Comparison of ENCODE assay signal across 12 cellular contexts in the genomic region with DNA sequence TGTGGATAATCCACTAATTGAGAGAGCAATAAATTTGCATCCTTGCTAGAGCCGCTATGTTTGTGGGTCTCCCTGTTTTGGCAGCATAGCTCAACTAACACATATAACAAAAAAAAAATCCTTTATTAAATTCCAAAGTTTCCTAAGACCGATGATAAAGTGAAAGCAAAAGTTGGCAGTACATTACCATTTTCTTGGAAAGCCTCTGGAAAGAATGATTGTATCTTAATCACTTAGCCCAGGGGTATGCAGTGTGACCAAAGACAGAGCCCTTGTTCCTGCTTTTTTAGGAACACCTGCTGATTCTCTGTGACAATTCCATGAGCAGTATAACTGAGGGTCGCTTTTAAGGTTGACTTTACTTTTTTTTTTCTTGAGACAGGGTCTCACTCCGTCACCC. TPM values are rescaled to one million over a fixed set of nuclear protein-coding genes. Genes with fewer than 3 reads are reported as not detected.
DNase-seq lines count a peak whose midpoint lies in the region; ATAC-seq, FAIRE-seq and TF ChIP-seq lines count a peak whose summit lies in the region.
"Had no signal": no experiment of that assay in that cellular context is flagged by ENCODE, and none has a peak within 500 bp of the region (broad histone marks: within the 10 kb centered on the region; RNA-seq: fewer than 3 reads in every experiment).

No MANE protein-coding gene starts in this region.

- no peak overlapping the region for H3T11ph ChIP-seq in H9 (ENCODE audit: low read length)

- DNase-seq in right cardiac atrium: no peak
- no peak for DNase-seq in left ventricle myocardium inferior
- DNase-seq in activated naive CD8-positive, alpha-beta T cell treated with anti-CD3 and anti-CD28 coated beads for 36 hours: no peak
- no peak for DNase-seq in keratinocyte (ENCODE audit: low read depth, low spot score)
- DNase-seq in H9: no peak
- DNase-seq in NCI-H2196 (lab: John Stamatoyannopoulos, UW; ENCODE audit: unreplicated experiment): no peak
- DNase-seq in SHP77 treated with DMSO at 0.1 percent for 48 hours (lab: John Stamatoyannopoulos, UW): no peak
- DNase-seq: NCI-H446 treated with DMSO at 0.1 percent for 48 hours; stimulated activated CD4-positive, alpha-beta T cell treated with anti-CD3 and anti-CD28 coated beads, Interleukin-4, amount 100 ng/mL, for 4 hours; uterus had no signal

- no peak overlapping the region for H3K23ac ChIP-seq in H9 (ENCODE audit: insufficient read length, low read depth, low read length)

- H3K79me2 ChIP-seq in keratinocyte (ENCODE audit: control insufficient read depth, insufficient read depth, low read length) (no peaks in the 10 kb centered on the region), H9 (ENCODE audit: insufficient read depth, low read length) (no peaks in the 10 kb centered on the region)

- H2AFZ ChIP-seq in keratinocyte (ENCODE audit: control insufficient read depth, low read length) (peak overlapping the region; percentile 78), H9 (ENCODE audit: low read length) (no peak overlapping the region)

- H3K9me3 ChIP-seq in right cardiac atrium (ENCODE audit: control insufficient read depth, low read length): peaks cover 1% of the 10 kb centered on the region
- peaks cover 5% of the 10 kb centered on the region for H3K9me3 ChIP-seq in left ventricle myocardium inferior (replicated peaks)
- no peaks in the 10 kb centered on the region for H3K9me3 ChIP-seq in keratinocyte (ENCODE audit: control insufficient read depth, low read depth, low read length)
- H3K9me3 ChIP-seq in H9 (ENCODE audit: control insufficient read depth, low read depth, low read length): peaks cover 12% of the 10 kb centered on the region
- H3K9me3 ChIP-seq: neutrophil, uterus had no signal

- peak overlapping the region; percentile 86 for H3K4me3 Mint-ChIP-seq in activated naive CD8-positive, alpha-beta T cell treated with anti-CD3 and anti-CD28 coated beads for 36 hours
- no peak overlapping the region for H3K4me3 Mint-ChIP-seq in H9

- no peak overlapping the region for H3K56ac ChIP-seq in H9 (ENCODE audit: insufficient read length, low read depth, low read length)

- H3K36me3 ChIP-seq in left ventricle myocardium inferior: no peaks in the 10 kb centered on the region
- H3K36me3 ChIP-seq in keratinocyte (ENCODE audit: control insufficient read depth in 2 of 2, extremely low read depth in 1 of 2, insufficient read depth in 2 of 2, low read length in 2 of 2): no peaks in the 10 kb centered on the region
- H3K36me3 ChIP-seq: neutrophil, uterus had no signal

- no peaks in the 10 kb centered on the region for H3K79me1 ChIP-seq in H9 (ENCODE audit: insufficient read depth, low read depth, low read length, poor library complexity, severe bottlenecking)

- no peak overlapping the region for H3K14ac ChIP-seq in H9 (ENCODE audit: insufficient read depth, low read length)

- H3K4me1 Mint-ChIP-seq in activated naive CD8-positive, alpha-beta T cell treated with anti-CD3 and anti-CD28 coated beads for 36 hours: peaks cover 62% of the 10 kb centered on the region
- peaks cover 4 to 5% of the 10 kb centered on the region in 2 experiments; a peak in 2 of 4 replicates for H3K4me1 Mint-ChIP-seq in H9

- H3K4me1 ChIP-seq in right cardiac atrium (ENCODE audit: control insufficient read depth, insufficient read depth, low read length) (peaks cover 6% of the 10 kb centered on the region), left ventricle myocardium inferior (peaks cover 4% of the 10 kb centered on the region), keratinocyte (ENCODE audit: control insufficient read depth, extremely low read depth, insufficient read depth, low read length) (peaks cover 16% of the 10 kb centered on the region), H9 (ENCODE audit: insufficient read depth, low read length) (no peaks in the 10 kb centered on the region)
- H3K4me1 ChIP-seq: uterus had no signal

- no peak overlapping the region for H2BK20ac ChIP-seq in H9 (ENCODE audit: low read depth, low read length, poor library complexity, severe bottlenecking)

- no peaks in the 10 kb centered on the region for H3K9me1 ChIP-seq in keratinocyte (ENCODE audit: control insufficient read depth, extremely low read depth, insufficient read depth, low read length)

- H4K5ac ChIP-seq in H9 (ENCODE audit: insufficient read length, low read depth, low read length): no peak overlapping the region

- intact Hi-C loops in right cardiac atrium (cut with DNase I) (no loop called here), left ventricle myocardium inferior (cut with micrococcal nuclease) (no loop called here)

- H2BK5ac ChIP-seq in H9 (ENCODE audit: insufficient read length, low read length): no peak overlapping the region

- H3K4me3 ChIP-seq in right cardiac atrium (ENCODE audit: low read length) (peak overlapping the region; percentile 20), left ventricle myocardium inferior (no peak overlapping the region), keratinocyte (ENCODE audit: control insufficient read depth in 2 of 3, extremely low read depth in 1 of 3, insufficient read depth in 2 of 3, low read depth in 1 of 3, low read length in 3 of 3) (peak overlapping the region in 2 of 3 experiments; percentile 56 to 59)

- peak overlapping the region; percentile 26 for H3K9ac ChIP-seq in keratinocyte (ENCODE audit: control insufficient read depth, extremely low read depth, insufficient read depth, low read length)
- no peak overlapping the region for H3K9ac ChIP-seq in H9 (ENCODE audit: extremely low read depth, insufficient read length, low read length)

- H2BK12ac ChIP-seq in H9 (ENCODE audit: insufficient read length, low read depth, low read length): no peak overlapping the region

- no peaks in the 10 kb centered on the region for H3K27me3 Mint-ChIP-seq in activated naive CD8-positive, alpha-beta T cell treated with anti-CD3 and anti-CD28 coated beads for 36 hours
- peaks cover 3% of the 10 kb centered on the region; the same call in 1 of the 2 replicates for H3K27me3 Mint-ChIP-seq in H9 (ENCODE audit: low read depth)

- no peaks in the 10 kb centered on the region for H4K20me1 ChIP-seq in keratinocyte (ENCODE audit: control insufficient read depth, extremely low read depth, insufficient read depth, low read length)
- no peaks in the 10 kb centered on the region for H4K20me1 ChIP-seq in H9 (ENCODE audit: control insufficient read depth, insufficient read depth, insufficient read length)

- H4K8ac ChIP-seq in H9 (replicated peaks; ENCODE audit: insufficient read length, low read depth, low read length): no peak overlapping the region

- H3K9me3 Mint-ChIP-seq in activated naive CD8-positive, alpha-beta T cell treated with anti-CD3 and anti-CD28 coated beads for 36 hours: peaks cover 26% of the 10 kb centered on the region
- H3K9me3 Mint-ChIP-seq in H9: peaks cover 15 to 19% of the 10 kb centered on the region in 2 experiments

- FAIRE-seq in keratinocyte (lab: Jason Lieb, UNC): no peak

- no peaks in the 10 kb centered on the region for H3K23me2 ChIP-seq in H9 (ENCODE audit: insufficient read length, low read depth, low read length, poor library complexity, severe bottlenecking)

- no peak overlapping the region for H2BK15ac ChIP-seq in H9 (ENCODE audit: low read depth, low read length)

- dilution Hi-C loops in keratinocyte (cut with MboI; ENCODE audit: extremely low pct_ligation_motif_present, low sequenced_read_pairs): no loop called here

- no peak overlapping the region for H2BK120ac ChIP-seq in H9 (ENCODE audit: low read depth, low read length, poor library complexity, severe bottlenecking)

- 58% methylated on average over 4 of the region's 4 CpGs for WGBS in right cardiac atrium
- WGBS in H9 (ENCODE audit: extremely low coverage, insufficient read length, low lambda C conversion rate): no CpG with 5 or more reads among the region's 4 CpGs

- TF ChIP-seq CTCF in left ventricle myocardium inferior (IDR thresholded peaks at IDR 0.05; ENCODE audit: borderline replicate concordance) (no peak), keratinocyte (optimal IDR thresholded peaks at IDR 0.05 in 1 of 3, IDR thresholded peaks at IDR 0.05 in 1 of 3, conservative IDR thresholded peaks at IDR 0.05 in 1 of 3; ENCODE audit: extremely low read depth in 1 of 3, insufficient read depth in 2 of 3, low read length in 3 of 3) (no peak), H9 (conservative IDR thresholded peaks at IDR 0.05) (no peak)

- H4K91ac ChIP-seq in H9 (ENCODE audit: insufficient read length, low read depth, low read length): no peak overlapping the region

- peak overlapping the region; percentile 95 for H3K27ac Mint-ChIP-seq in activated naive CD8-positive, alpha-beta T cell treated with anti-CD3 and anti-CD28 coated beads for 36 hours
- no peak overlapping the region for H3K27ac Mint-ChIP-seq in H9

- no peak overlapping the region for H3K4ac ChIP-seq in H9 (ENCODE audit: low read depth, low read length)

- no peak overlapping the region for H3K18ac ChIP-seq in H9 (ENCODE audit: insufficient read length, low read depth, low read length)

- H2AK5ac ChIP-seq in H9 (ENCODE audit: insufficient read length, low read length): no peak overlapping the region

- H3K27ac ChIP-seq in right cardiac atrium (ENCODE audit: low read length): peak overlapping the region; percentile 27
- H3K27ac ChIP-seq in left ventricle myocardium inferior (replicated peaks): no peak overlapping the region
- H3K27ac ChIP-seq in keratinocyte (ENCODE audit: control insufficient read depth, insufficient read depth, low read length): no peak overlapping the region
- no peak overlapping the region for H3K27ac ChIP-seq in H9 (ENCODE audit: insufficient read length, low read depth, low read length)
- H3K27ac ChIP-seq: neutrophil had no signal

- no peak for ATAC-seq in right cardiac atrium
- ATAC-seq in GM18909 (IDR thresholded peaks at IDR 0.05; ENCODE audit: poor library complexity, unreplicated experiment): no peak

- H3K36me3 Mint-ChIP-seq in activated naive CD8-positive, alpha-beta T cell treated with anti-CD3 and anti-CD28 coated beads for 36 hours: peaks cover 82% of the 10 kb centered on the region
- H3K36me3 Mint-ChIP-seq in H9 (ENCODE audit: insufficient read depth in 1 of 3, low read depth in 3 of 3): peaks cover 4 to 7% (median 6%) of the 10 kb centered on the region in 3 experiments; a peak in 5 of 7 replicates

- H3K4me2 ChIP-seq in keratinocyte (ENCODE audit: control insufficient read depth, extremely low read depth, insufficient read depth, low read depth, low read length) (peak overlapping the region; percentile 69), H9 (ENCODE audit: insufficient read depth, insufficient read length, low read length) (no peak overlapping the region)

- H3K27me3 ChIP-seq in right cardiac atrium (ENCODE audit: control insufficient read depth, insufficient read depth) (no peaks in the 10 kb centered on the region), left ventricle myocardium inferior (ENCODE audit: low read depth) (peaks cover 2% of the 10 kb centered on the region), keratinocyte (ENCODE audit: control insufficient read depth, extremely low read depth, insufficient read depth, low read length) (no peaks in the 10 kb centered on the region), H9 (ENCODE audit: insufficient read depth, low read length) (no peaks in the 10 kb centered on the region)
- H3K27me3 ChIP-seq: neutrophil, uterus had no signal

RNA-seq across cellular contexts. Expression of a gene that starts 5.4 kb away (rescaled TPM):
- total RNA-seq in right cardiac atrium (1 to 10 TPM in 3 of 4 donors, under 1 TPM in 1; 0.34 to 3.6 (median 1.8) TPM), left ventricle myocardium inferior (0.66 TPM), H9 (2021) (not detected in 2 replicates)
- polyA plus RNA-seq in right cardiac atrium (0.68 TPM), keratinocyte (2.8 to 5.9 TPM (median 4.7 TPM) in 3 replicates)
- total RNA-seq in activated naive CD8-positive, alpha-beta T cell treated with anti-CD3 and anti-CD28 coated beads for 36 hours: 100 to 1,000 TPM; 112 to 117 TPM
- polyA plus RNA-seq in keratinocyte (2011; ENCODE audit: low read depth): not detected
- polyA plus RNA-seq in keratinocyte (2011; cell fraction: cytosol; rRNA removed): 1.7 and 2.7 TPM in 2 replicates
- 4.5 and 5.1 TPM in 2 replicates for polyA plus RNA-seq in keratinocyte (2011; cell fraction: nucleus; rRNA removed)
- 4.6 TPM in 1 of 2 replicates, not detected in the other for polyA plus RNA-seq in keratinocyte (2012; ENCODE audit: low replicate concordance)
- 2.7 to 8.5 TPM (median 4.6 TPM) in 3 replicates for polyA minus RNA-seq in keratinocyte
- 1.9 TPM for polyA minus RNA-seq in keratinocyte (2011; cell fraction: cytosol; rRNA and poly(A)+ RNA removed)
- polyA minus RNA-seq in keratinocyte (2011; cell fraction: nucleus; rRNA and poly(A)+ RNA removed): 3.6 and 6.4 TPM in 2 replicates

Comparison
In these comparisons a context has a peak if more than half of its experiments do, and no peak if none do; other contexts are left out.
1. RNA of a gene that starts 5.4 kb away (total RNA-seq): 112 to 117 TPM in activated naive CD8-positive, alpha-beta T cell treated with anti-CD3 and anti-CD28 coated beads for 36 hours; 0.34 to 3.6 TPM in right cardiac atrium, 0.66 TPM in left ventricle myocardium inferior (single experiment) and not detected in H9; every median in the first group is over 10 times any median in the second.